Comparison of ENCODE assay signal across 8 cellular contexts in genomic region chr1:156927215-156928042, GRCh38. TPM values are rescaled to one million over a fixed set of nuclear protein-coding genes. Genes with fewer than 3 reads are reported as not detected.
DNase-seq lines count a peak whose midpoint lies in the region; TF ChIP-seq lines count a peak whose summit lies in the region.

No MANE protein-coding gene starts in this region.

- H3K4me1 ChIP-seq in esophagus muscularis mucosa, result peaks cover 18 to 49% (median 41%) of the 10 kb centered on the region in 4 donors
- H3K4me1 ChIP-seq in stomach smooth muscle (ENCODE audit: control insufficient read depth, insufficient read depth, low read length), result peaks cover 23% of the 10 kb centered on the region

- H3K27ac ChIP-seq in HL-60 (replicated peaks) (no peak overlapping the region), esophagus muscularis mucosa (replicated peaks in 1 of 4) (no peak overlapping the region), neural cell (ENCODE audit: low read length) (no peak overlapping the region), stomach smooth muscle (ENCODE audit: low read length) (no peak overlapping the region)

- DNase-seq in CD1c-positive myeloid dendritic cell (ENCODE audit: extremely low spot score) (peak; percentile 73), HL-60 (ENCODE audit: low read depth in 1 of 2, low spot score in 1 of 2) (peak; percentile 35 to 75), NOMO-1 treated with DMSO at 0.1 percent for 48 hours (lab: John Stamatoyannopoulos, UW; ENCODE audit: unreplicated experiment) (peak; percentile 59), activated T-cell treated with anti-CD3 and anti-CD28 coated beads for 1 hour (ENCODE audit: low read depth) (peak; percentile 53), esophagus muscularis mucosa (ENCODE audit: extremely low spot score) (no peak), NK-92 (lab: John Stamatoyannopoulos, UW; ENCODE audit: unreplicated experiment) (no peak)

- H3K27me3 ChIP-seq in HL-60 (ENCODE audit: insufficient read depth, poor library complexity, severe bottlenecking) (peaks cover 56% of the 10 kb centered on the region), esophagus muscularis mucosa (peaks cover 4 to 69% (median 44%) of the 10 kb centered on the region in 4 donors), neural cell (ENCODE audit: insufficient read depth, low read depth, low read length) (peaks cover 63% of the 10 kb centered on the region), stomach smooth muscle (ENCODE audit: control insufficient read depth in 1 of 2, insufficient read depth in 2 of 2, low read length in 2 of 2) (peaks cover 48 to 65% of the 10 kb centered on the region in 2 donors)

- no peak overlapping the region for H2AFZ ChIP-seq in neural cell (ENCODE audit: low read depth, low read length)

- H3F3A ChIP-seq in neural cell (ENCODE audit: insufficient read depth, low read length, poor library complexity, severe bottlenecking), result no peaks in the 10 kb centered on the region

- no peaks in the 10 kb centered on the region for H4K20me1 ChIP-seq in neural cell (ENCODE audit: insufficient read depth)

- intact Hi-C loops in esophagus muscularis mucosa (cut with DNase I), result no loop called here

- H3K79me2 ChIP-seq in neural cell (replicated peaks; ENCODE audit: insufficient read depth, low read length), result no peaks in the 10 kb centered on the region

- no peaks in the 10 kb centered on the region for H3K9me2 ChIP-seq in neural cell (ENCODE audit: insufficient read depth, low read length)

- H3K4me2 ChIP-seq in neural cell (ENCODE audit: low read length), result no peak overlapping the region

- TF ChIP-seq EP300 in esophagus muscularis mucosa (IDR thresholded peaks at IDR 0.05), result no peak
- TF ChIP-seq EP300 in neural cell (conservative IDR thresholded peaks at IDR 0.05; ENCODE audit: poor library complexity, severe bottlenecking), result no peak

- no peak for TF ChIP-seq POLR2A in esophagus muscularis mucosa (IDR thresholded peaks at IDR 0.05; ENCODE audit: low read depth)

- 10% methylated on average over 30 of the region's 64 CpGs for whole genome bisulfite sequencing in esophagus muscularis mucosa

- TF ChIP-seq CTCF in HL-60 (IDR thresholded peaks at IDR 0.05; ENCODE audit: insufficient read depth, low read length) (peak; percentile 50), esophagus muscularis mucosa (IDR thresholded peaks at IDR 0.05) (peak; percentile 49 to 56 (median 50)), neural cell (IDR thresholded peaks at IDR 0.05; ENCODE audit: poor library complexity, severe bottlenecking) (peak; percentile 81)

- TF ChIP-seq RAD21 in neural cell (conservative IDR thresholded peaks at IDR 0.05), result peak; percentile 78

- H3K4me3 ChIP-seq in HL-60 (replicated peaks; ENCODE audit: insufficient read depth, low read length), result no peak overlapping the region
- peak overlapping the region; percentile 34 to 53 (median 39) for H3K4me3 ChIP-seq in esophagus muscularis mucosa
- peak overlapping the region; percentile 66 for H3K4me3 ChIP-seq in neural cell (ENCODE audit: low read length)
- peak overlapping the region; percentile 40 to 54 for H3K4me3 ChIP-seq in stomach smooth muscle (ENCODE audit: low read length in 2 of 2)

- H3K9ac ChIP-seq in neural cell (ENCODE audit: low read length), result peak overlapping the region; percentile 42
- H3K9ac ChIP-seq in stomach smooth muscle (ENCODE audit: low read length in 2 of 2), result no peak overlapping the region

- H3K36me3 ChIP-seq in esophagus muscularis mucosa, result no peaks in the 10 kb centered on the region
- H3K36me3 ChIP-seq in neural cell (ENCODE audit: insufficient read depth, low read length), result no peaks in the 10 kb centered on the region
- no peaks in the 10 kb centered on the region for H3K36me3 ChIP-seq in stomach smooth muscle (ENCODE audit: control insufficient read depth in 2 of 2, insufficient read depth in 2 of 2, low read length in 2 of 2)

- no peaks in the 10 kb centered on the region for H3K9me3 ChIP-seq in esophagus muscularis mucosa
- H3K9me3 ChIP-seq in neural cell (ENCODE audit: low read length), result no peaks in the 10 kb centered on the region
- no peaks in the 10 kb centered on the region for H3K9me3 ChIP-seq in stomach smooth muscle (ENCODE audit: control insufficient read depth in 2 of 2, low read length in 2 of 2)

TF ChIP-seq in neural cell, 6 proteins besides CTCF, POLR2A, EP300 and RAD21:
- TF ChIP-seq SMC3 (conservative IDR thresholded peaks at IDR 0.05; ENCODE audit: poor library complexity), result peak; percentile 80
- TF ChIP-seq EZH2 (IDR thresholded peaks at IDR 0.05; ENCODE audit: borderline replicate concordance, insufficient read depth, low read length, poor library complexity, severe bottlenecking), result no peak
- no peak for TF ChIP-seq TAF1 (IDR thresholded peaks at IDR 0.05; ENCODE audit: low read depth)
- TF ChIP-seq POLR2AphosphoS5 (IDR thresholded peaks at IDR 0.05), result peak; percentile 18

RNA-seq across cellular contexts. Expression of gene LRRC71, which starts 7.0 kb away (rescaled TPM):
- not detected for total RNA-seq in esophagus muscularis mucosa
- not detected in 2 replicates for polyA plus RNA-seq in neural cell
- polyA minus RNA-seq in neural cell, result not detected in 2 replicates

RNA-seq across cellular contexts. Expression of gene PEAR1, which starts 33.9 kb away (rescaled TPM):
- total RNA-seq in esophagus muscularis mucosa, result 10 to 100 TPM in 2 of 4 donors, 1 to 10 TPM in 2; 6.1 to 13.6 (median 10.9) TPM
- polyA plus RNA-seq in neural cell, result not detected in 2 replicates
- not detected in 2 replicates for polyA minus RNA-seq in neural cell

Comparison
In these comparisons a context has a peak if more than half of its experiments do, and no peak if none do; other contexts are left out.
1. DNase-seq: peak in CD1c-positive myeloid dendritic cell (single experiment), HL-60 (2 of 2), NOMO-1 treated with DMSO at 0.1 percent for 48 hours (single experiment) and activated T-cell treated with anti-CD3 and anti-CD28 coated beads for 1 hour (single experiment); none in esophagus muscularis mucosa (single experiment) and NK-92 (single experiment).
2. Peak in every context shown above with its lines, with median percentiles within 50 percentile points of each other: CTCF ChIP-seq.